In the genomic region with DNA sequence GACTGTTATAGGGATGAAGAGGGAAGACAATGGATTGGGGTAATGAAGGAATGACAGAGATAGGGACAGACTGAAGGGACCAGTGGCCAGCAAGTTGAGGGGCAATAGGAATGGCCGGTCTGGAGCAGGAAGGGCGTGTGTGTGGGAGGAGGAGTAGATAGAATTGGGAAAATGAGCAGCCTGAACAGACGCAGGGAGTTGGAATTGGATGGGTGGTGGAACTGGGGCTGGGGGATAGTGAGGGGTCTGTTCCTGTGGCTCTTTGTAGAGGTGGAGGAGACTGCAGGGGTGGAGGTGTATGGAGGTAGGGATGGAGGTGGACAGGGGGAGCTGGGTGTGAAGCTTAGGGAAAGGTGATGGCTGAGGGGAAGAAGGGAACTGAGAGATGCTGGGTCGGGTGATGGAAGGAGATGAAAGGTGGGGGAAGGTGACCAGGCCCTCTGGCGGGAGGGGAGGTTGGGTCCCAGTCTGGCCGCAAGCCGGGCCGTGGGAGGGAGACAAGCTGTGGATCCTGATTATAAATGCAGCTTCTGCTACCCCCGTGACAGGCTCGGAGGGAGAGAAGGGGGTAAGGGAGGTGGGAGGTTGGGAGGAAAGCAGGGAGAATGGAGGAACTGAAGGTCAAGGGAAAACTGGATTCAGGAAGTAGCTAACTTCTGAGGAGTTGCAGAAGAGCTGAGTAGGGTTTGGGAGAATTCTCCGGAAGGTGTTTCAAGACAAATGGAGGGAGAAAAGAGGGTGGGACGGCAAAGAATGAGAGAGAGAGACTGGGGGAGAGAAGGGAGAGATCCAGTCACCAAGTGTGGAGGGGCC, we compare ENCODE assay signal across 8 cellular contexts. TPM values are rescaled to one million over a fixed set of nuclear protein-coding genes. Genes with fewer than 3 reads are reported as not detected.
DNase-seq lines count a peak whose midpoint lies in the region; ATAC-seq and TF ChIP-seq lines count a peak whose summit lies in the region.

No MANE protein-coding gene starts in this region.

- no peaks in the 10 kb centered on the region for H3K27me3 ChIP-seq in HUES64 (ENCODE audit: insufficient read depth, low read length)

- H3K36me3 ChIP-seq in HUES64 (ENCODE audit: insufficient read depth, low read length) (peaks cover 14% of the 10 kb centered on the region), mucosa of descending colon (ENCODE audit: low read depth) (no peaks in the 10 kb centered on the region)

- H3K4me3 ChIP-seq in HUES64 (ENCODE audit: low read length) (peak overlapping the region; percentile 82), mucosa of descending colon (peak overlapping the region; percentile 20)

- peak in 1 of 61 donors; percentile 10 for DNase-seq in caudate nucleus (lab: John Stamatoyannopoulos, UW)
- DNase-seq in mucosa of descending colon, result peak in 2 of 3 donors; percentile 44 to 57
- DNase-seq in stimulated activated CD4-positive, alpha-beta T cell treated with anti-CD3 and anti-CD28 coated beads, Interleukin-15, amount 100 ng/mL, for 24 hours, result no peak
- no peak for DNase-seq in AG08395 (ENCODE audit: low spot score)
- DNase-seq in islet precursor cell, result no peak

- no peaks in the 10 kb centered on the region for H3K9me3 ChIP-seq in HUES64 (ENCODE audit: insufficient read depth, low read depth, low read length)
- H3K9me3 ChIP-seq in mucosa of descending colon, result no peaks in the 10 kb centered on the region

- intact Hi-C loops in mucosa of descending colon (cut with DNase I, micrococcal nuclease), result no loop called here

- H3K4me1 ChIP-seq in HUES64 (ENCODE audit: insufficient read depth, low read length), result peaks cover 33% of the 10 kb centered on the region
- H3K4me1 ChIP-seq in mucosa of descending colon (ENCODE audit: low read depth), result peaks cover 30% of the 10 kb centered on the region

- H3K9ac ChIP-seq in HUES64 (ENCODE audit: low read depth, low read length), result peak overlapping the region; percentile 81

- WGBS in HUES64, result 22% methylated on average over 12 of the region's 12 CpGs

- TF ChIP-seq CTCF in 22Rv1 (IDR thresholded peaks at IDR 0.05) (no peak), mucosa of descending colon (IDR thresholded peaks at IDR 0.05) (no peak)

- peak overlapping the region; percentile 88 for H3K27ac ChIP-seq in 22Rv1
- peak overlapping the region; percentile 87 for H3K27ac ChIP-seq in HUES64 (ENCODE audit: low read depth, low read length)
- H3K27ac ChIP-seq in caudate nucleus (ENCODE audit: low read depth, low read length), result peak overlapping the region; percentile 98

- no peak for ATAC-seq in mucosa of descending colon
- ATAC-seq in HG03439 (IDR thresholded peaks at IDR 0.05; ENCODE audit: unreplicated experiment), result no peak

RNA-seq across cellular contexts. Expression of gene SYNGAP1, which starts 5.2 kb away (rescaled TPM):
- 51.5 TPM for polyA plus RNA-seq in HUES64 (2013, experiment 1 of 2)
- polyA plus RNA-seq in HUES64 (2013, experiment 2 of 2), result 50.1 TPM
- total RNA-seq in mucosa of descending colon, result 10 to 100 TPM in 1 of 3 donors, 1 to 10 TPM in 2; 8.1 to 39.8 (median 8.8) TPM

RNA-seq across cellular contexts. Expression of gene CUTA, which starts 7.2 kb away (rescaled TPM):
- polyA plus RNA-seq in HUES64 (2013, experiment 1 of 2), result 210 TPM
- 234 TPM for polyA plus RNA-seq in HUES64 (2013, experiment 2 of 2)
- total RNA-seq in mucosa of descending colon, result 100 to 1,000 TPM; 146 to 163 (median 151) TPM

RNA-seq across cellular contexts. Expression of gene PHF1, which starts 14.2 kb away (rescaled TPM):
- 34.9 TPM for polyA plus RNA-seq in HUES64 (2013, experiment 1 of 2)
- polyA plus RNA-seq in HUES64 (2013, experiment 2 of 2), result 39.5 TPM
- total RNA-seq in mucosa of descending colon, result 10 to 100 TPM; 29.9 to 96.5 (median 38.1) TPM

RNA-seq across cellular contexts. Expression of gene ZBTB9, which starts 29.3 kb away (rescaled TPM):
- polyA plus RNA-seq in HUES64 (2013, experiment 1 of 2), result 20.3 TPM
- 16.4 TPM for polyA plus RNA-seq in HUES64 (2013, experiment 2 of 2)
- 1 to 10 TPM; 4.3 to 5.8 (median 4.5) TPM for total RNA-seq in mucosa of descending colon

RNA-seq across cellular contexts. Expression of gene KIFC1, which starts 33.4 kb away (rescaled TPM):
- polyA plus RNA-seq in HUES64 (2013, experiment 1 of 2), result 61.5 TPM
- 66.2 TPM for polyA plus RNA-seq in HUES64 (2013, experiment 2 of 2)
- total RNA-seq in mucosa of descending colon, result 10 to 100 TPM in 1 of 3 donors, 1 to 10 TPM in 2; 3.5 to 21.1 (median 6.3) TPM

Comparison
In these comparisons a context has a peak if more than half of its experiments do, and no peak if none do; other contexts are left out.
1. DNase-seq: peak in mucosa of descending colon (2 of 3); none in stimulated activated CD4-positive, alpha-beta T cell treated with anti-CD3 and anti-CD28 coated beads, Interleukin-15, amount 100 ng/mL, for 24 hours (single experiment), AG08395 (single experiment) and islet precursor cell (single experiment).
2. Peak in every context shown above with its lines, with median percentiles within 50 percentile points of each other: H3K27ac ChIP-seq.